ENCODE assay signal across 15 cellular contexts in the genomic region with DNA sequence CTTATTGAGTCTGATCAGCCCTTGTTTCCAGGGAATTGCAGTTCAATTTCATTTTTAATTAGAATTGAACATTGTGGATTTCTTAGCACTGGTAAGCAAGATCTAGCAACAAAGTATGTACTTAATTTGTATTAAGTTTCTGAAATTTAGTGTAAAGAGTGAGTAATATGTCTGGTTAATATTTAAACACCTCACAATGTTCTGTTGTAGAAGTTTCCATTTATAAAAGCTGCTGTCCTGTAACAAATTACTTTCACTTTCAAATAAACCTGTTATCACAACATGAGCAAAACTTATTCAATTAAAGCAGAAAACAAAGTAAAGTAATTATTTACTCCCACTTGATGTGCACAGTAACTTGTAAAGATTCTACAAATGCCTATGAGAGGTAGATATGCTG.
DNase-seq lines count a peak whose midpoint lies in the region; ATAC-seq, FAIRE-seq and TF ChIP-seq lines count a peak whose summit lies in the region.
"Had no signal": no experiment of that assay in that cellular context is flagged by ENCODE, and none has a peak within 500 bp of the region (broad histone marks: within the 10 kb centered on the region; RNA-seq: fewer than 3 reads in every experiment).

No MANE protein-coding gene starts in this region.

- no peaks in the 10 kb centered on the region for H3K4me1 ChIP-seq in HCT116 (ENCODE audit: control insufficient read depth in 1 of 2, insufficient read depth in 2 of 2, low read length in 2 of 2)
- H3K4me1 ChIP-seq in MM.1S (ENCODE audit: low read length): 0 out of 2 replicates have a peak, but pooled peaks cover 4% of the 10 kb centered on the region
- H3K4me1 ChIP-seq in right cardiac atrium (ENCODE audit: control insufficient read depth, insufficient read depth, low read length): no peaks in the 10 kb centered on the region

- no peaks in the 10 kb centered on the region for H3K79me2 ChIP-seq in HCT116 (ENCODE audit: insufficient read depth, low read length)
- no peaks in the 10 kb centered on the region for H3K79me2 ChIP-seq in MM.1S (ENCODE audit: low read length)

- no peaks in the 10 kb centered on the region for H3K36me3 ChIP-seq in HCT116 (ENCODE audit: control insufficient read depth in 1 of 2, insufficient read depth in 2 of 2, low read length in 2 of 2)
- no peaks in the 10 kb centered on the region for H3K36me3 ChIP-seq in MM.1S (replicated peaks; ENCODE audit: insufficient read depth, low read length)
- H3K36me3 ChIP-seq: stomach had no signal

- intact Hi-C loops in HCT116 (cut with micrococcal nuclease): no loop called here
- intact Hi-C loops in right cardiac atrium (cut with DNase I): no loop called here

- DNase-seq in GM18507 (ENCODE audit: extremely low spot score, insufficient read length, low read depth): no peak
- DNase-seq in HCT116 (ENCODE audit: low read depth, low spot score): no peak
- DNase-seq in MM.1S: no peak
- no peak for DNase-seq in left lobe of liver (ENCODE audit: low spot score)
- DNase-seq in anterior cingulate cortex (lab: John Stamatoyannopoulos, UW): no peak
- no peak for DNase-seq in D721Med (ENCODE audit: insufficient read length, low spot score)
- no peak for DNase-seq in CD1c-positive myeloid dendritic cell (ENCODE audit: extremely low spot score)
- DNase-seq in right cardiac atrium: no peak
- DNase-seq: effector memory CD4-positive, alpha-beta T cell; head of caudate nucleus; NCI-H774; posterior cingulate gyrus; stimulated activated CD4-positive, alpha-beta T cell treated with anti-CD3 and anti-CD28 coated beads, Interleukin-4, amount 100 ng/mL, for 4 hours; stomach had no signal

- H3F3A ChIP-seq in MM.1S (ENCODE audit: insufficient read depth, low read length): no peaks in the 10 kb centered on the region

- no peak for ATAC-seq in HCT116
- ATAC-seq in left lobe of liver: peak; percentile 85
- no peak for ATAC-seq in right cardiac atrium

- no peak for TF ChIP-seq RAD21 in HCT116 (IDR thresholded peaks at IDR 0.05; ENCODE audit: low read depth)

- no peak overlapping the region for H3K27ac ChIP-seq in HCT116 (ENCODE audit: low read depth, low read length)
- H3K27ac ChIP-seq in MM.1S (ENCODE audit: low read length): no peak overlapping the region
- H3K27ac ChIP-seq in right cardiac atrium (ENCODE audit: low read length): no peak overlapping the region
- H3K27ac ChIP-seq: C4-2B had no signal

- no peak for TF ChIP-seq POLR2A in HCT116 (IDR thresholded peaks at IDR 0.05; ENCODE audit: borderline replicate concordance, extremely low read depth, insufficient read depth, insufficient read length)

- POLR2A ChIA-PET in HCT116 (lab: Charles Lee): no interaction called here

- BruUV-seq in HCT116 (replicated peaks; lab: Mats Ljungman, UMichigan): no TSS peak

- H2AFZ ChIP-seq in HCT116 (ENCODE audit: low read depth, low read length, poor library complexity, severe bottlenecking): no peak overlapping the region
- no peak overlapping the region for H2AFZ ChIP-seq in MM.1S (ENCODE audit: low read length)

- H3K9ac ChIP-seq in HCT116 (ENCODE audit: low read length): no peak overlapping the region
- H3K9ac ChIP-seq in MM.1S (ENCODE audit: low read length): no peak overlapping the region

- no peak overlapping the region for H3K4me3 ChIP-seq in HCT116 (replicated peaks in 1 of 2; ENCODE audit: low read depth in 1 of 2, low read length in 2 of 2)
- H3K4me3 ChIP-seq in MM.1S (ENCODE audit: low read length): no peak overlapping the region
- no peak overlapping the region for H3K4me3 ChIP-seq in right cardiac atrium (ENCODE audit: low read length)
- H3K4me3 ChIP-seq: stomach had no signal

- H4K20me1 ChIP-seq in HCT116 (ENCODE audit: insufficient read depth): no peaks in the 10 kb centered on the region
- no peaks in the 10 kb centered on the region for H4K20me1 ChIP-seq in MM.1S (ENCODE audit: insufficient read depth, low read length)

- H3K9me3 ChIP-seq in HCT116 (ENCODE audit: control insufficient read depth in 1 of 2, insufficient read depth in 1 of 2, low read depth in 1 of 2, low read length in 2 of 2) (no peaks in the 10 kb centered on the region), MM.1S (replicated peaks; ENCODE audit: insufficient read depth, low read length) (no peaks in the 10 kb centered on the region), right cardiac atrium (ENCODE audit: control insufficient read depth, low read length) (no peaks in the 10 kb centered on the region)
- H3K9me3 ChIP-seq: stomach had no signal

- H3K9me2 ChIP-seq in HCT116 (ENCODE audit: insufficient read depth) (no peaks in the 10 kb centered on the region), MM.1S (replicated peaks; ENCODE audit: insufficient read depth, low read length) (no peaks in the 10 kb centered on the region)

- peak; percentile 62 for FAIRE-seq in GM18507 (lab: Jason Lieb, UNC)
- no peak for FAIRE-seq in D721Med (lab: Jason Lieb, UNC)

- no peak for TF ChIP-seq CTCF in HCT116 (IDR thresholded peaks at IDR 0.05 in 2 of 3, conservative IDR thresholded peaks at IDR 0.05 in 1 of 3; ENCODE audit: borderline replicate concordance in 1 of 3, insufficient read depth in 1 of 3, low read depth in 2 of 3, low read length in 2 of 3)
- no peak for TF ChIP-seq CTCF in MM.1S (IDR thresholded peaks at IDR 0.05; ENCODE audit: low read length)
- no peak for TF ChIP-seq CTCF in D721Med (IDR thresholded peaks at IDR 0.05; ENCODE audit: insufficient read depth, missing control alignments)

- no peaks in the 10 kb centered on the region for H3K27me3 ChIP-seq in HCT116 (ENCODE audit: insufficient read depth, low read length)
- no peaks in the 10 kb centered on the region for H3K27me3 ChIP-seq in MM.1S (replicated peaks; ENCODE audit: insufficient read depth, low read length)
- no peaks in the 10 kb centered on the region for H3K27me3 ChIP-seq in right cardiac atrium (ENCODE audit: control insufficient read depth, insufficient read depth)
- H3K27me3 ChIP-seq: stomach had no signal

- RAD21 ChIA-PET in HCT116 (lab: Charles Lee; ENCODE audit: low non-redundant PET in 1 of 2, low total read pairs in 2 of 2, uncharacterized antibody in 2 of 2, unreplicated experiment in 2 of 2): no interaction called here

- H3K4me2 ChIP-seq in HCT116 (ENCODE audit: low read length) (peak overlapping the region; percentile 2; the same call in 1 of the 2 replicates), MM.1S (ENCODE audit: low read depth, low read length) (peak overlapping the region; percentile 1; the same call in 1 of the 2 replicates)

- CTCF ChIA-PET in HCT116 (lab: Charles Lee): no interaction called here

TF ChIP-seq in HCT116, 20 proteins besides CTCF, POLR2A, EP300 and RAD21:
- TF ChIP-seq JUND (IDR thresholded peaks at IDR 0.05): no peak
- TF ChIP-seq YY1 (IDR thresholded peaks at IDR 0.05; ENCODE audit: extremely low read depth, insufficient replicate concordance, low read depth, low read length): no peak
- no peak for TF ChIP-seq EZH2phosphoT487 (IDR thresholded peaks at IDR 0.05; ENCODE audit: borderline replicate concordance)
- TF ChIP-seq POLR2AphosphoS5 (IDR thresholded peaks at IDR 0.05; ENCODE audit: low read depth, low read length): no peak
- TF ChIP-seq TCF7L2 (IDR thresholded peaks at IDR 0.05; ENCODE audit: borderline replicate concordance, extremely low read depth, insufficient read depth, insufficient read length): no peak
- no peak for TF ChIP-seq SRF (IDR thresholded peaks at IDR 0.05; ENCODE audit: low read depth)
- TF ChIP-seq, protein P1, sequence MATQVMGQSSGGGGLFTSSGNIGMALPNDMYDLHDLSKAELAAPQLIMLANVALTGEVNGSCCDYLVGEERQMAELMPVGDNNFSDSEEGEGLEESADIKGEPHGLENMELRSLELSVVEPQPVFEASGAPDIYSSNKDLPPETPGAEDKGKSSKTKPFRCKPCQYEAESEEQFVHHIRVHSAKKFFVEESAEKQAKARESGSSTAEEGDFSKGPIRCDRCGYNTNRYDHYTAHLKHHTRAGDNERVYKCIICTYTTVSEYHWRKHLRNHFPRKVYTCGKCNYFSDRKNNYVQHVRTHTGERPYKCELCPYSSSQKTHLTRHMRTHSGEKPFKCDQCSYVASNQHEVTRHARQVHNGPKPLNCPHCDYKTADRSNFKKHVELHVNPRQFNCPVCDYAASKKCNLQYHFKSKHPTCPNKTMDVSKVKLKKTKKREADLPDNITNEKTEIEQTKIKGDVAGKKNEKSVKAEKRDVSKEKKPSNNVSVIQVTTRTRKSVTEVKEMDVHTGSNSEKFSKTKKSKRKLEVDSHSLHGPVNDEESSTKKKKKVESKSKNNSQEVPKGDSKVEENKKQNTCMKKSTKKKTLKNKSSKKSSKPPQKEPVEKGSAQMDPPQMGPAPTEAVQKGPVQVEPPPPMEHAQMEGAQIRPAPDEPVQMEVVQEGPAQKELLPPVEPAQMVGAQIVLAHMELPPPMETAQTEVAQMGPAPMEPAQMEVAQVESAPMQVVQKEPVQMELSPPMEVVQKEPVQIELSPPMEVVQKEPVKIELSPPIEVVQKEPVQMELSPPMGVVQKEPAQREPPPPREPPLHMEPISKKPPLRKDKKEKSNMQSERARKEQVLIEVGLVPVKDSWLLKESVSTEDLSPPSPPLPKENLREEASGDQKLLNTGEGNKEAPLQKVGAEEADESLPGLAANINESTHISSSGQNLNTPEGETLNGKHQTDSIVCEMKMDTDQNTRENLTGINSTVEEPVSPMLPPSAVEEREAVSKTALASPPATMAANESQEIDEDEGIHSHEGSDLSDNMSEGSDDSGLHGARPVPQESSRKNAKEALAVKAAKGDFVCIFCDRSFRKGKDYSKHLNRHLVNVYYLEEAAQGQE (IDR thresholded peaks at IDR 0.05; ENCODE audit: low read depth): no peak
- TF ChIP-seq CEBPB (IDR thresholded peaks at IDR 0.05; ENCODE audit: low read depth): no peak
- no peak for TF ChIP-seq ELF1 (IDR thresholded peaks at IDR 0.05; ENCODE audit: borderline replicate concordance, low read depth)
- no peak for TF ChIP-seq ZNF274 (IDR thresholded peaks at IDR 0.05; ENCODE audit: low read depth, low read length)
- TF ChIP-seq SP1 (IDR thresholded peaks at IDR 0.05; ENCODE audit: low read depth): no peak
- no peak for TF ChIP-seq EZH2 (IDR thresholded peaks at IDR 0.05)
TF ChIP-seq in HCT116: peak in this region for 0.
